In genomic region chr10:29440981-29441380, GRCh38 we compare ENCODE assay signal across 24 cellular contexts.
"Had no signal": no experiment of that assay in that cellular context is flagged by ENCODE, and none has a peak within 500 bp of the region (broad histone marks: within the 10 kb centered on the region; RNA-seq: fewer than 3 reads in every experiment).

No MANE protein-coding gene starts in this region.

- H3K36me3 ChIP-seq: SJSA1 had no signal

- H3K4me3 ChIP-seq: SJSA1 had no signal

- ATAC-seq: HepG2, T-helper 17 cell had no signal

- FAIRE-seq: HepG2, RCC 7860 had no signal

- H3K9me2 ChIP-seq: SK-N-SH had no signal

- DNase-seq: IMR-90, Kasumi-1, KG1, MV-4-11, NCI-H1048, NCI-H1105, NCI-H1417, NCI-H1436 treated with DMSO at 0.1 percent for 48 hours, NCI-H1694, NCI-H187 treated with DMSO at 0.1 percent for 48 hours, NCI-H2029 treated with DMSO at 0.1 percent for 48 hours, NCI-H2171 treated with DMSO at 0.1 percent for 48 hours, NCI-H524, NCI-H526 treated with DMSO at 0.1 percent for 48 hours, NCI-H748 treated with DMSO at 0.1 percent for 48 hours, Right ventricle myocardium superior, RPMI8226, SIG-M5, SK-N-SH, T-helper 1 cell, T-helper 17 cell had no signal

- H3K27me3 ChIP-seq: SJSA1 had no signal

- H3K9ac ChIP-seq: SK-N-SH had no signal

- H3K4me2 ChIP-seq: SK-N-SH had no signal

- H3K27ac ChIP-seq: SJSA1 had no signal

- H3K9me3 ChIP-seq: SJSA1 had no signal
